ENCODE assay signal across 1 cellular context in genomic region chr17:66426397-66427033, GRCh38.
A peak's percentile ranks its signal among the peaks of the same experiment; 100 is the strongest.
TF ChIP-seq lines count a peak whose summit lies in the region.

No MANE protein-coding gene starts in this region.

TF ChIP-seq in HepG2, 621 proteins besides CTCF, POLR2A, EP300 and RAD21 (continued from another document and continues in another):
- TF ChIP-seq MTERF4 (CRISPR knock-in tag; IDR thresholded peaks at IDR 0.05) (0 out of 2 replicates have a peak, but pooled peaks have one; percentile 17), ZNF616 (CRISPR knock-in tag; IDR thresholded peaks at IDR 0.05; ENCODE audit: low read depth) (no peak), ZNF782 (CRISPR knock-in tag; IDR thresholded peaks at IDR 0.05; ENCODE audit: borderline replicate concordance) (no peak; the same call in 1 of the 2 replicates), SAFB2 (CRISPR knock-in tag; IDR thresholded peaks at IDR 0.05; ENCODE audit: borderline replicate concordance, low read depth) (no peak), ZNF563 (CRISPR knock-in tag; IDR thresholded peaks at IDR 0.05) (no peak), ZNF318 (CRISPR knock-in tag; IDR thresholded peaks at IDR 0.05) (0 out of 2 replicates have a peak, but pooled peaks have one; percentile 18), SATB2 (CRISPR knock-in tag; IDR thresholded peaks at IDR 0.05) (no peak), HNF1B (CRISPR knock-in tag; IDR thresholded peaks at IDR 0.05) (peak; percentile 70; the same call in 1 of the 2 replicates), MBNL3 (CRISPR knock-in tag; conservative IDR thresholded peaks at IDR 0.05) (no peak), ZNF274 (CRISPR knock-in tag; IDR thresholded peaks at IDR 0.05) (no peak), FIP1L1 (IDR thresholded peaks at IDR 0.05; ENCODE audit: borderline replicate concordance, insufficient read depth, low read depth, low read length) (no peak), NFIC (IDR thresholded peaks at IDR 0.05; ENCODE audit: low read length) (no peak), KLF16 (CRISPR knock-in tag; IDR thresholded peaks at IDR 0.05) (peak in 1 of 2 experiments; percentile 53; a peak in 1 of 4 replicates), TFDP2 (CRISPR knock-in tag; IDR thresholded peaks at IDR 0.05) (0 out of 2 replicates have a peak, but pooled peaks have one; percentile 20), CBX1 (IDR thresholded peaks at IDR 0.05; ENCODE audit: low read depth) (no peak), PHF20 (CRISPR knock-in tag; IDR thresholded peaks at IDR 0.05) (no peak), TBP (CRISPR knock-in tag; IDR thresholded peaks at IDR 0.05) (no peak), ZNF556 (CRISPR knock-in tag; IDR thresholded peaks at IDR 0.05; ENCODE audit: borderline replicate concordance) (peak; percentile 64; the same call in 1 of the 2 replicates), ETV5 (CRISPR knock-in tag; IDR thresholded peaks at IDR 0.05; ENCODE audit: borderline replicate concordance) (peak; percentile 55; the same call in 1 of the 2 replicates), THAP11 (CRISPR knock-in tag; IDR thresholded peaks at IDR 0.05) (no peak), ZNF205 (CRISPR knock-in tag; IDR thresholded peaks at IDR 0.05) (no peak), NAIF1 (CRISPR knock-in tag; IDR thresholded peaks at IDR 0.05; ENCODE audit: borderline replicate concordance) (no peak), SIX4 (CRISPR knock-in tag; IDR thresholded peaks at IDR 0.05) (no peak), ETS1 (CRISPR knock-in tag; IDR thresholded peaks at IDR 0.05) (no peak), SUZ12 (IDR thresholded peaks at IDR 0.05; ENCODE audit: low read depth, low read length) (no peak), ATAD3A (CRISPR knock-in tag; IDR thresholded peaks at IDR 0.05) (no peak), BATF2 (CRISPR knock-in tag; IDR thresholded peaks at IDR 0.05) (no peak), KAT2B (IDR thresholded peaks at IDR 0.05; ENCODE audit: borderline replicate concordance, low read depth, low read length) (no peak), SNRNP70 (IDR thresholded peaks at IDR 0.05; ENCODE audit: low read depth, low read length) (no peak), ZNF207 (IDR thresholded peaks at IDR 0.05; ENCODE audit: borderline replicate concordance) (no peak), ADNP (CRISPR knock-in tag; IDR thresholded peaks at IDR 0.05) (no peak), ZNF557 (CRISPR knock-in tag; IDR thresholded peaks at IDR 0.05) (no peak), ZNF670 (CRISPR knock-in tag; IDR thresholded peaks at IDR 0.05; ENCODE audit: borderline replicate concordance) (no peak), FOXA1 (IDR thresholded peaks at IDR 0.05) (no peak), FOXA1 (CRISPR knock-in tag; IDR thresholded peaks at IDR 0.05) (no peak), ZNF747 (CRISPR knock-in tag; IDR thresholded peaks at IDR 0.05; ENCODE audit: borderline replicate concordance) (no peak), ZNF746 (CRISPR knock-in tag; IDR thresholded peaks at IDR 0.05) (no peak), SMC3 (IDR thresholded peaks at IDR 0.05; ENCODE audit: low read length) (peak; percentile 86), ZNF558 (CRISPR knock-in tag; IDR thresholded peaks at IDR 0.05; ENCODE audit: borderline replicate concordance) (no peak), ZNF451 (CRISPR knock-in tag; IDR thresholded peaks at IDR 0.05) (no peak), ZNF589 (CRISPR knock-in tag; conservative IDR thresholded peaks at IDR 0.05) (no peak), CBFB (CRISPR knock-in tag; IDR thresholded peaks at IDR 0.05) (no peak), FOXO4 (CRISPR knock-in tag; conservative IDR thresholded peaks at IDR 0.05) (no peak), HINFP (CRISPR knock-in tag; IDR thresholded peaks at IDR 0.05; ENCODE audit: low read depth) (no peak), CERS6 (CRISPR knock-in tag; IDR thresholded peaks at IDR 0.05) (no peak), AHR (CRISPR knock-in tag; IDR thresholded peaks at IDR 0.05) (no peak), SNAPC5 (CRISPR knock-in tag; IDR thresholded peaks at IDR 0.05; ENCODE audit: borderline replicate concordance) (no peak), POGZ (CRISPR knock-in tag; IDR thresholded peaks at IDR 0.05) (peak; percentile 56; the same call in 1 of the 2 replicates)
